ENCODE assay signal across 8 cellular contexts in the genomic region with DNA sequence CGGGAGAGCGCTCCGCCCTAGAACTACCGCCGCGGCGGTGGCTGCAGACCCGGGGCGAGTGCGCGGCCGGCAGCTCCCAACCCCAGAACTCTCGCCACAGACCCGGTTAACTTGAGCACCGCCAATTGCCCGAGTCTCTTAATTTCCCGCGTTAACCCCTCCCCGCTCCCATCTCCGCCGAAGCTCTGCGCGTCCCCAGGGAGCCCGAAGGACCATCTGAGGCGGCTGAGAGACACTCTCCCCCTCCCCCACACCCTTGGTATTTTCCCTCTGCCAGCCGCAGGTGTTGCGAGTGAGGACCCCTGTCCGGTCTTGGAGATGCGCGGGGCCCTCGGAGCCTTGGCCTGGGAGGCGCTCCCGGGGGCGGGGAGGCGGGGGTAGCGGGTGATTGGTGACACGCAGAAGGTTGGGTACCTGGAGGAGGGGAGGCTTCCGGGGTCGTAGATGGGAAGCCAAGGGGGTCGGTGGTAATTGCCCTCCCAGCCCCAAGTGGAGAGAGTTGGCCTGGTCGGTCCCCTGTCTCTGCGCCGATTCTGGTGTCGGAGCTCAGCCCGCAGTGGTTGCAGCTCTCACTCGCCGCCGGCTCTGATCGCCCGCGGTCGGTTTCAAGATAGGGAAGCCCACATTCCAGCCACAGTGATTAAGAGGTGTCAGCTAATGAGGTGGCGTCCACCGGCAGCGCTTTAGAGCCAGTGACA. TPM values are rescaled to one million over a fixed set of nuclear protein-coding genes. Genes with fewer than 3 reads are reported as not detected.
DNase-seq lines count a peak whose midpoint lies in the region; ATAC-seq and TF ChIP-seq lines count a peak whose summit lies in the region.

No MANE protein-coding gene starts in this region.

- no peak overlapping the region for H3K9ac ChIP-seq in IMR-90 (ENCODE audit: low read depth, low read length)

- no peak for TF ChIP-seq POLR2A in IMR-90 (IDR thresholded peaks at IDR 0.05; ENCODE audit: low read depth, low read length)
- no peak for TF ChIP-seq POLR2A in sigmoid colon (IDR thresholded peaks at IDR 0.05)

- H3K14ac ChIP-seq in IMR-90 (replicated peaks; ENCODE audit: low read depth, low read length): no peak overlapping the region

- no peak overlapping the region for H3K4ac ChIP-seq in IMR-90 (ENCODE audit: low read depth, low read length)

- no peak overlapping the region for H2BK15ac ChIP-seq in IMR-90 (ENCODE audit: low read depth, low read length)

- H3K18ac ChIP-seq in IMR-90 (ENCODE audit: low read depth, low read length): no peak overlapping the region

- POLR2A ChIA-PET in IMR-90 (lab: Charles Lee; ENCODE audit: unreplicated experiment): no interaction called here

- H3K9me3 ChIP-seq in IMR-90 (ENCODE audit: control insufficient read depth, insufficient read depth, low read length) (0 out of 2 replicates have a peak, but pooled peaks cover 2% of the 10 kb centered on the region), right cardiac atrium (ENCODE audit: control insufficient read depth, low read length) (no peaks in the 10 kb centered on the region), sigmoid colon (no peaks in the 10 kb centered on the region)

- TF ChIP-seq RAD21 in IMR-90 (IDR thresholded peaks at IDR 0.05; ENCODE audit: low read length): no peak

- DNase-seq in DMS53 treated with DMSO at 0.1 percent for 48 hours (lab: John Stamatoyannopoulos, UW; ENCODE audit: unreplicated experiment): peak; percentile 37
- no peak for DNase-seq in IMR-90
- DNase-seq in activated T-cell treated with anti-CD3 and anti-CD28 coated beads, Interleukin-2, amount 50 U/mL, for 72 hours: peak; percentile 6 to 32
- DNase-seq in right cardiac atrium: peak; percentile 30 to 74 (median 63)
- DNase-seq in sigmoid colon: no peak
- DNase-seq in hippocampal formation (lab: John Stamatoyannopoulos, UW): no peak
- no peak for DNase-seq in NCI-H128 (lab: John Stamatoyannopoulos, UW; ENCODE audit: unreplicated experiment)
- DNase-seq in cortex of kidney (lab: John Stamatoyannopoulos, UW): no peak

- no peak for TF ChIP-seq CTCF in IMR-90 (conservative IDR thresholded peaks at IDR 0.05; ENCODE audit: low read depth, low read length)
- no peak for TF ChIP-seq CTCF in sigmoid colon (IDR thresholded peaks at IDR 0.05)

- no TSS peak for BruUV-seq in IMR-90 (replicated peaks; lab: Mats Ljungman, UMichigan)

- TF ChIP-seq EP300 in sigmoid colon (IDR thresholded peaks at IDR 0.05): no peak

- WGBS in IMR-90 (ENCODE audit: extremely low coverage in 2 of 2, insufficient read length in 1 of 2), 2 experiments: 4% methylated on average over 5 of the region's 55 CpGs; no CpG with 5 or more reads in 1 of the 2 experiments
- 1% methylated on average over 55 of the region's 55 CpGs for WGBS in right cardiac atrium
- 1 to 2% methylated on average over 55 of the region's 55 CpGs for WGBS in sigmoid colon, 2 donors

- intact Hi-C loops in IMR-90 (cut with micrococcal nuclease): no loop called here
- intact Hi-C loops in right cardiac atrium (cut with DNase I): loop anchor here in 1 of 4 donors (10.0 kb wide), 1 partner anchor 220 kb away; the partner anchor contains the start of gene TLR5
- intact Hi-C loops in sigmoid colon (cut with DNase I): loop anchor here (5.0 kb wide), 1 partner anchor 223 kb away; the partner anchor contains the start of gene TLR5

- H3K27me3 ChIP-seq in IMR-90 (ENCODE audit: control insufficient read depth, insufficient read depth, low read length): peaks cover 49% of the 10 kb centered on the region
- H3K27me3 ChIP-seq in right cardiac atrium (ENCODE audit: control insufficient read depth, insufficient read depth): no peaks in the 10 kb centered on the region
- H3K27me3 ChIP-seq in sigmoid colon: peaks cover 0 to 13% (median 0%) of the 10 kb centered on the region in 3 donors

- H3K9me1 ChIP-seq in IMR-90 (ENCODE audit: insufficient read depth, low read length): no peaks in the 10 kb centered on the region

- H3K4me1 ChIP-seq in IMR-90 (ENCODE audit: control insufficient read depth, insufficient read depth, low read length) (peaks cover 3% of the 10 kb centered on the region; the same call in 1 of the 2 replicates), right cardiac atrium (ENCODE audit: control insufficient read depth, insufficient read depth, low read length) (no peaks in the 10 kb centered on the region), sigmoid colon (peaks cover 0 to 25% (median 22%) of the 10 kb centered on the region in 4 donors)

- H2AFZ ChIP-seq in IMR-90 (replicated peaks; ENCODE audit: low read length, poor library complexity): peak overlapping the region; percentile 43

- no peak overlapping the region; the same call in 1 of the 2 replicates for H3K4me3 ChIP-seq in IMR-90 (ENCODE audit: insufficient read depth, low read depth, low read length)
- peak overlapping the region; percentile 76 for H3K4me3 ChIP-seq in right cardiac atrium (ENCODE audit: low read length)
- peak overlapping the region; percentile 14 to 58 (median 58) for H3K4me3 ChIP-seq in sigmoid colon

- in situ Hi-C loops in IMR-90 (cut with MboI; ENCODE audit: low sequenced_read_pairs): no loop called here

- H2BK5ac ChIP-seq in IMR-90 (ENCODE audit: low read depth, low read length, poor library complexity, severe bottlenecking): no peak overlapping the region

- no peak overlapping the region for H4K91ac ChIP-seq in IMR-90 (ENCODE audit: insufficient read depth, low read depth, low read length)

- H3K27ac Mint-ChIP-seq in activated T-cell treated with anti-CD3 and anti-CD28 coated beads, Interleukin-2, amount 50 U/mL, for 72 hours: no peak overlapping the region

- no peak overlapping the region for H3K4me2 ChIP-seq in IMR-90 (ENCODE audit: low read depth, low read length)

- no peak overlapping the region for H4K8ac ChIP-seq in IMR-90 (ENCODE audit: low read depth in 2 of 2, low read length in 2 of 2)

- no peak overlapping the region for H3K56ac ChIP-seq in IMR-90 (ENCODE audit: extremely low read depth, insufficient read depth, low read length)

- no peak for ATAC-seq in IMR-90 (ENCODE audit: low read depth)
- peak in 1 of 2 donors; percentile 3 for ATAC-seq in activated T-cell treated with anti-CD3 and anti-CD28 coated beads, Interleukin-2, amount 50 U/mL, for 72 hours (replicated peaks in 1 of 2)
- peak; percentile 25 to 56 for ATAC-seq in right cardiac atrium

- CTCF ChIA-PET in IMR-90 (lab: Yijun Ruan, JAX): interaction anchor here (1.2 kb wide), 1 partner anchor 231 kb away, joined by 5 read pairs; no protein-coding TSS in a partner anchor

- no peaks in the 10 kb centered on the region for H3K36me3 Mint-ChIP-seq in activated T-cell treated with anti-CD3 and anti-CD28 coated beads, Interleukin-2, amount 50 U/mL, for 72 hours (ENCODE audit: insufficient read depth in 2 of 2)

- no peak overlapping the region for H2BK20ac ChIP-seq in IMR-90 (ENCODE audit: low read depth, low read length)

- H3K4me3 Mint-ChIP-seq in activated T-cell treated with anti-CD3 and anti-CD28 coated beads, Interleukin-2, amount 50 U/mL, for 72 hours: peak overlapping the region; percentile 73 to 79

- H3K9me3 Mint-ChIP-seq in activated T-cell treated with anti-CD3 and anti-CD28 coated beads, Interleukin-2, amount 50 U/mL, for 72 hours: no peaks in the 10 kb centered on the region

- H3K23ac ChIP-seq in IMR-90 (ENCODE audit: low read depth, low read length): no peak overlapping the region

- H3K4me1 Mint-ChIP-seq in activated T-cell treated with anti-CD3 and anti-CD28 coated beads, Interleukin-2, amount 50 U/mL, for 72 hours (ENCODE audit: low read depth): peaks cover 21% of the 10 kb centered on the region

- peaks cover 30% of the 10 kb centered on the region for H3K27me3 Mint-ChIP-seq in activated T-cell treated with anti-CD3 and anti-CD28 coated beads, Interleukin-2, amount 50 U/mL, for 72 hours (ENCODE audit: low read depth)

- H3K79me1 ChIP-seq in IMR-90 (ENCODE audit: low read depth in 1 of 2, low read length in 2 of 2): no peaks in the 10 kb centered on the region

- no peaks in the 10 kb centered on the region for H4K20me1 ChIP-seq in IMR-90 (ENCODE audit: insufficient read depth, low read length)

- H2BK120ac ChIP-seq in IMR-90 (ENCODE audit: low read depth, low read length): no peak overlapping the region

- peak overlapping the region; percentile 55 for H2AK9ac ChIP-seq in IMR-90 (replicated peaks; ENCODE audit: low read depth, low read length, poor library complexity)

- no peak overlapping the region for H3K27ac ChIP-seq in IMR-90 (ENCODE audit: insufficient read depth, low read length)
- H3K27ac ChIP-seq in right cardiac atrium (ENCODE audit: low read length): peak overlapping the region; percentile 54
- no peak overlapping the region for H3K27ac ChIP-seq in sigmoid colon

- no peak overlapping the region for H4K5ac ChIP-seq in IMR-90 (ENCODE audit: low read depth, low read length)

- H2AK5ac ChIP-seq in IMR-90 (ENCODE audit: low read depth, low read length): no peak overlapping the region

- H3K36me3 ChIP-seq in IMR-90 (ENCODE audit: control insufficient read depth, insufficient read depth, low read length): no peaks in the 10 kb centered on the region
- no peaks in the 10 kb centered on the region for H3K36me3 ChIP-seq in sigmoid colon

- dilution Hi-C loops in IMR-90 (cut with HindIII; ENCODE audit: low sequenced_read_pairs, unreplicated experiment): no loop called here

TF ChIP-seq in IMR-90, 13 proteins besides CTCF, POLR2A, EP300 and RAD21 (continues in another document):
- no peak for TF ChIP-seq FOS (IDR thresholded peaks at IDR 0.05; ENCODE audit: low read depth, low read length)
- no peak for TF ChIP-seq CEBPB (IDR thresholded peaks at IDR 0.05; ENCODE audit: low read depth, low read length)
- TF ChIP-seq CHD1 (IDR thresholded peaks at IDR 0.05; ENCODE audit: low read depth, low read length): no peak
- TF ChIP-seq RCOR1 (IDR thresholded peaks at IDR 0.05; ENCODE audit: insufficient replicate concordance, low read length): no peak

RNA-seq across cellular contexts. Expression of gene SUSD4, which starts 0.9 kb away (rescaled TPM):
- total RNA-seq in IMR-90 (2012; rRNA removed) (1.1 and 2.7 TPM in 2 replicates), right cardiac atrium (10 to 100 TPM; 16.7 to 81.7 (median 37.0) TPM), sigmoid colon (1 to 10 TPM in 2 of 4 donors, under 1 TPM in 2; 0.81 to 3.9 (median 1.8) TPM)
- polyA plus RNA-seq in IMR-90 (2012; rRNA removed) (1.7 and 1.8 TPM in 2 replicates), right cardiac atrium (29.8 TPM), sigmoid colon (under 1 TPM in 2 of 3 donors, not detected in 1; 0.57 to 0.60 TPM)
- 0.58 and 1.4 TPM in 2 replicates for polyA plus RNA-seq in IMR-90 (2012; cell fraction: cytosol; rRNA removed)
- 1.2 and 2.2 TPM in 2 replicates for polyA plus RNA-seq in IMR-90 (2012; cell fraction: nucleus; rRNA removed; ENCODE audit: low replicate concordance)
- 1 to 10 TPM in 1 of 2 donors, under 1 TPM in 1; 0.58 to 1.1 TPM for total RNA-seq in activated T-cell treated with anti-CD3 and anti-CD28 coated beads, Interleukin-2, amount 50 U/mL, for 72 hours

RNA-seq across cellular contexts. Expression of gene CCDC185, which starts 28.4 kb away (rescaled TPM):
- total RNA-seq in IMR-90 (2012; rRNA removed) (not detected in 2 replicates), right cardiac atrium (under 1 TPM in 3 of 4 donors, not detected in 1; 0.14 to 0.35 (median 0.34) TPM), sigmoid colon (not detected)
- polyA plus RNA-seq in IMR-90 (2012; rRNA removed) (not detected in 2 replicates), right cardiac atrium (0.34 TPM), sigmoid colon (not detected)
- not detected in 2 replicates for polyA plus RNA-seq in IMR-90 (2012; cell fraction: cytosol; rRNA removed)
- not detected in 2 replicates for polyA plus RNA-seq in IMR-90 (2012; cell fraction: nucleus; rRNA removed; ENCODE audit: low replicate concordance)
- not detected for total RNA-seq in activated T-cell treated with anti-CD3 and anti-CD28 coated beads, Interleukin-2, amount 50 U/mL, for 72 hours

Comparison
In these comparisons a context has a peak if more than half of its experiments do, and no peak if none do; other contexts are left out.
1. DNase-seq: peak in DMS53 treated with DMSO at 0.1 percent for 48 hours (single experiment), activated T-cell treated with anti-CD3 and anti-CD28 coated beads, Interleukin-2, amount 50 U/mL, for 72 hours (2 of 2) and right cardiac atrium (3 of 3); none in IMR-90 (single experiment), sigmoid colon (single experiment), hippocampal formation (0 of 2), NCI-H128 (single experiment) and cortex of kidney (single experiment).